In the genomic region with DNA sequence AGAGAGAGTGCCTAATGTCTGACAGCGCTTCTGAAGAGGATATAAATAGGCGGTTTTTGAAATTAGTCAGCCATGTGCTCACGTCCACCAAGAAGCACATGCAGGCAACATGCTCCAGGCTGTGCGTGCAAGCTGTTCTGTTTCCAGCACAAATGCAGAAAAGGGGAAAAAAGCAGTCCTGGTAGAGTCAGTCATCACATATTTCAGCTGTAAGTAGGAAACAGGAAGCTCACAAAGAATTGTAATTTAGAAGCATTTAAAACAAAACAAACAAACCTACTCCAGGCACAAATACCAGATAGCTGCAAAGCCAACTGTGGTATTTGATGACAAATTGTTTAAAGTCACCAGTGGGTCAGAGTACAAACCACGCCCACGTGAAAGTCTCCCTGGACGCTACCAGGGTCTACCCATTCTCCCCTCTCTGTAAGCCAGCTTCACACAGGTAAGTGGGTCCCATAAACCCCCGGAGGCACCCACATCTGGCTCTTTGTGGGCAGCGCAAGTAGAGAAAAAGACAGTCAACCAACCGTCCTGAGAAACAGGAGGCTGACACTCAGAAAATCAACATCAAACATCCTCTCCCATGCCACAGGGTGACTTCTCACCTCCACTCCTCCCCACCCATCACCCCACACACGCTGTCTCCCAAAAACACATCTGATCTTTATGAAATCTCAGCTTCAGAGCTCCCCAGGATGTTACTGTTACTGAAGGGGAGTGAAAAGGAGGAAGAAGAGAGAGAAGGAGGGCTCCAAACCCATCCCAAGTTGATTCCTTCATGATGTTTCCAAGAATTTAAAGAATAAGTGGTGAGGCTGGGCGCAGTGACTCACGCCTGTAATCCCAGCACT, we compare ENCODE assay signal across 1 cellular context.
A peak's percentile ranks its signal among the peaks of the same experiment; 100 is the strongest.
TF ChIP-seq lines count a peak whose summit lies in the region.

No MANE protein-coding gene starts in this region.

TF ChIP-seq in HepG2, 621 proteins besides CTCF, POLR2A, EP300 and RAD21 (continued from another document and continues in another):
- TF ChIP-seq, protein P1, sequence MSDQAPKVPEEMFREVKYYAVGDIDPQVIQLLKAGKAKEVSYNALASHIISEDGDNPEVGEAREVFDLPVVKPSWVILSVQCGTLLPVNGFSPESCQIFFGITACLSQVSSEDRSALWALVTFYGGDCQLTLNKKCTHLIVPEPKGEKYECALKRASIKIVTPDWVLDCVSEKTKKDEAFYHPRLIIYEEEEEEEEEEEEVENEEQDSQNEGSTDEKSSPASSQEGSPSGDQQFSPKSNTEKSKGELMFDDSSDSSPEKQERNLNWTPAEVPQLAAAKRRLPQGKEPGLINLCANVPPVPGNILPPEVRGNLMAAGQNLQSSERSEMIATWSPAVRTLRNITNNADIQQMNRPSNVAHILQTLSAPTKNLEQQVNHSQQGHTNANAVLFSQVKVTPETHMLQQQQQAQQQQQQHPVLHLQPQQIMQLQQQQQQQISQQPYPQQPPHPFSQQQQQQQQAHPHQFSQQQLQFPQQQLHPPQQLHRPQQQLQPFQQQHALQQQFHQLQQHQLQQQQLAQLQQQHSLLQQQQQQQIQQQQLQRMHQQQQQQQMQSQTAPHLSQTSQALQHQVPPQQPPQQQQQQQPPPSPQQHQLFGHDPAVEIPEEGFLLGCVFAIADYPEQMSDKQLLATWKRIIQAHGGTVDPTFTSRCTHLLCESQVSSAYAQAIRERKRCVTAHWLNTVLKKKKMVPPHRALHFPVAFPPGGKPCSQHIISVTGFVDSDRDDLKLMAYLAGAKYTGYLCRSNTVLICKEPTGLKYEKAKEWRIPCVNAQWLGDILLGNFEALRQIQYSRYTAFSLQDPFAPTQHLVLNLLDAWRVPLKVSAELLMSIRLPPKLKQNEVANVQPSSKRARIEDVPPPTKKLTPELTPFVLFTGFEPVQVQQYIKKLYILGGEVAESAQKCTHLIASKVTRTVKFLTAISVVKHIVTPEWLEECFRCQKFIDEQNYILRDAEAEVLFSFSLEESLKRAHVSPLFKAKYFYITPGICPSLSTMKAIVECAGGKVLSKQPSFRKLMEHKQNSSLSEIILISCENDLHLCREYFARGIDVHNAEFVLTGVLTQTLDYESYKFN (CRISPR knock-in tag; conservative IDR thresholded peaks at IDR 0.05), result peak; percentile 71
- TF ChIP-seq REXO4 (CRISPR knock-in tag; IDR thresholded peaks at IDR 0.05; ENCODE audit: borderline replicate concordance), result no peak
- no peak for TF ChIP-seq ZZZ3 (CRISPR knock-in tag; IDR thresholded peaks at IDR 0.05; ENCODE audit: borderline replicate concordance)
- TF ChIP-seq, protein P2, sequence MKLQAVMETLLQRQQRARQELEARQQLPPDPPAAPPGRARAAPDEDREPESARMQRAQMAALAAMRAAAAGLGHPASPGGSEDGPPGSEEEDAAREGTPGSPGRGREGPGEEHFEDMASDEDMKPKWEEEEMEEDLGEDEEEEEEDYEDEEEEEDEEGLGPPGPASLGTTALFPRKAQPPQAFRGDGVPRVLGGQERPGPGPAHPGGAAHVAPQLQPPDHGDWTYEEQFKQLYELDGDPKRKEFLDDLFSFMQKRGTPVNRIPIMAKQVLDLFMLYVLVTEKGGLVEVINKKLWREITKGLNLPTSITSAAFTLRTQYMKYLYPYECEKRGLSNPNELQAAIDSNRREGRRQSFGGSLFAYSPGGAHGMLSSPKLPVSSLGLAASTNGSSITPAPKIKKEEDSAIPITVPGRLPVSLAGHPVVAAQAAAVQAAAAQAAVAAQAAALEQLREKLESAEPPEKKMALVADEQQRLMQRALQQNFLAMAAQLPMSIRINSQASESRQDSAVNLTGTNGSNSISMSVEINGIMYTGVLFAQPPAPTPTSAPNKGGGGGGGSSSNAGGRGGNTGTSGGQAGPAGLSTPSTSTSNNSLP (IDR thresholded peaks at IDR 0.05; ENCODE audit: low read depth, low read length), result peak; percentile 22; the same call in 1 of the 2 replicates
- TF ChIP-seq SOX5 (CRISPR knock-in tag; IDR thresholded peaks at IDR 0.05; ENCODE audit: borderline replicate concordance), result peak; percentile 70; the same call in 1 of the 2 replicates
- no peak for TF ChIP-seq ZNF605 (CRISPR knock-in tag; IDR thresholded peaks at IDR 0.05)
- no peak for TF ChIP-seq XBP1 (CRISPR knock-in tag; IDR thresholded peaks at IDR 0.05)
- TF ChIP-seq SP5 (CRISPR knock-in tag; IDR thresholded peaks at IDR 0.05; ENCODE audit: borderline replicate concordance, low read depth), result peak; percentile 75
- no peak for TF ChIP-seq NKX3-1 (CRISPR knock-in tag; IDR thresholded peaks at IDR 0.05)
- TF ChIP-seq, protein P3, sequence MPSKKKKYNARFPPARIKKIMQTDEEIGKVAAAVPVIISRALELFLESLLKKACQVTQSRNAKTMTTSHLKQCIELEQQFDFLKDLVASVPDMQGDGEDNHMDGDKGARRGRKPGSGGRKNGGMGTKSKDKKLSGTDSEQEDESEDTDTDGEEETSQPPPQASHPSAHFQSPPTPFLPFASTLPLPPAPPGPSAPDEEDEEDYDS (CRISPR knock-in tag; IDR thresholded peaks at IDR 0.05), result 0 out of 2 replicates have a peak, but pooled peaks have one; percentile 11
- 0 out of 2 replicates have a peak, but pooled peaks have one; percentile 35 for TF ChIP-seq FOSL2 (CRISPR knock-in tag; IDR thresholded peaks at IDR 0.05)
- TF ChIP-seq ZNF766 (CRISPR knock-in tag; IDR thresholded peaks at IDR 0.05; ENCODE audit: borderline replicate concordance), result no peak
- TF ChIP-seq, protein P4, sequence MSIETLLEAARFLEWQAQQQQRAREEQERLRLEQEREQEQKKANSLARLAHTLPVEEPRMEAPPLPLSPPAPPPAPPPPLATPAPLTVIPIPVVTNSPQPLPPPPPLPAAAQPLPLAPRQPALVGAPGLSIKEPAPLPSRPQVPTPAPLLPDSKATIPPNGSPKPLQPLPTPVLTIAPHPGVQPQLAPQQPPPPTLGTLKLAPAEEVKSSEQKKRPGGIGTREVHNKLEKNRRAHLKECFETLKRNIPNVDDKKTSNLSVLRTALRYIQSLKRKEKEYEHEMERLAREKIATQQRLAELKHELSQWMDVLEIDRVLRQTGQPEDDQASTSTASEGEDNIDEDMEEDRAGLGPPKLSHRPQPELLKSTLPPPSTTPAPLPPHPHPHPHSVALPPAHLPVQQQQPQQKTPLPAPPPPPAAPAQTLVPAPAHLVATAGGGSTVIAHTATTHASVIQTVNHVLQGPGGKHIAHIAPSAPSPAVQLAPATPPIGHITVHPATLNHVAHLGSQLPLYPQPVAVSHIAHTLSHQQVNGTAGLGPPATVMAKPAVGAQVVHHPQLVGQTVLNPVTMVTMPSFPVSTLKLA (IDR thresholded peaks at IDR 0.05), result peak; percentile 49
- no peak for TF ChIP-seq GRHL1 (CRISPR knock-in tag; conservative IDR thresholded peaks at IDR 0.05)
- no peak for TF ChIP-seq HIVEP1 (CRISPR knock-in tag; IDR thresholded peaks at IDR 0.05)
- TF ChIP-seq, protein P5, sequence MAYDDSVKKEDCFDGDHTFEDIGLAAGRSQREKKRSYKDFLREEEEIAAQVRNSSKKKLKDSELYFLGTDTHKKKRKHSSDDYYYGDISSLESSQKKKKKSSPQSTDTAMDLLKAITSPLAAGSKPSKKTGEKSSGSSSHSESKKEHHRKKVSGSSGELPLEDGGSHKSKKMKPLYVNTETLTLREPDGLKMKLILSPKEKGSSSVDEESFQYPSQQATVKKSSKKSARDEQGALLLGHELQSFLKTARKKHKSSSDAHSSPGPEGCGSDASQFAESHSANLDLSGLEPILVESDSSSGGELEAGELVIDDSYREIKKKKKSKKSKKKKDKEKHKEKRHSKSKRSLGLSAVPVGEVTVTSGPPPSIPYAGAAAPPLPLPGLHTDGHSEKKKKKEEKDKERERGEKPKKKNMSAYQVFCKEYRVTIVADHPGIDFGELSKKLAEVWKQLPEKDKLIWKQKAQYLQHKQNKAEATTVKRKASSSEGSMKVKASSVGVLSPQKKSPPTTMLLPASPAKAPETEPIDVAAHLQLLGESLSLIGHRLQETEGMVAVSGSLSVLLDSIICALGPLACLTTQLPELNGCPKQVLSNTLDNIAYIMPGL (CRISPR knock-in tag; IDR thresholded peaks at IDR 0.05; ENCODE audit: borderline replicate concordance in 1 of 2, low read depth in 1 of 2), result no peak
- no peak for TF ChIP-seq KDM3A (CRISPR knock-in tag; IDR thresholded peaks at IDR 0.05; ENCODE audit: low read depth)
- TF ChIP-seq HIC2 (CRISPR knock-in tag; IDR thresholded peaks at IDR 0.05; ENCODE audit: low read depth), result no peak
- no peak for TF ChIP-seq ZKSCAN5 (CRISPR knock-in tag; IDR thresholded peaks at IDR 0.05)
- no peak for TF ChIP-seq SOX6 (IDR thresholded peaks at IDR 0.05)
- TF ChIP-seq SOX6 (CRISPR knock-in tag; IDR thresholded peaks at IDR 0.05), result peak; percentile 45; the same call in 1 of the 2 replicates
- 0 out of 2 replicates have a peak, but pooled peaks have one; percentile 56 for TF ChIP-seq ZNF614 (CRISPR knock-in tag; IDR thresholded peaks at IDR 0.05; ENCODE audit: borderline replicate concordance)
- 0 out of 2 replicates have a peak, but pooled peaks have one; percentile 21 for TF ChIP-seq MYC (CRISPR knock-in tag; IDR thresholded peaks at IDR 0.05; ENCODE audit: borderline replicate concordance)
- TF ChIP-seq CREB1 (IDR thresholded peaks at IDR 0.05), result no peak
- TF ChIP-seq CREB1 (CRISPR knock-in tag; IDR thresholded peaks at IDR 0.05), result peak; percentile 34; the same call in 1 of the 2 replicates
- TF ChIP-seq ZNF878 (CRISPR knock-in tag; IDR thresholded peaks at IDR 0.05), result 0 out of 2 replicates have a peak, but pooled peaks have one; percentile 7
- TF ChIP-seq ELF3 (CRISPR knock-in tag; IDR thresholded peaks at IDR 0.05), result peak; percentile 80
- TF ChIP-seq SOX13 (IDR thresholded peaks at IDR 0.05), result no peak
- peak in 1 of 2 experiments; percentile 64; a peak in 2 of 4 replicates for TF ChIP-seq SOX13 (CRISPR knock-in tag; conservative IDR thresholded peaks at IDR 0.05 in 1 of 2, IDR thresholded peaks at IDR 0.05 in 1 of 2)
- TF ChIP-seq, protein P6, sequence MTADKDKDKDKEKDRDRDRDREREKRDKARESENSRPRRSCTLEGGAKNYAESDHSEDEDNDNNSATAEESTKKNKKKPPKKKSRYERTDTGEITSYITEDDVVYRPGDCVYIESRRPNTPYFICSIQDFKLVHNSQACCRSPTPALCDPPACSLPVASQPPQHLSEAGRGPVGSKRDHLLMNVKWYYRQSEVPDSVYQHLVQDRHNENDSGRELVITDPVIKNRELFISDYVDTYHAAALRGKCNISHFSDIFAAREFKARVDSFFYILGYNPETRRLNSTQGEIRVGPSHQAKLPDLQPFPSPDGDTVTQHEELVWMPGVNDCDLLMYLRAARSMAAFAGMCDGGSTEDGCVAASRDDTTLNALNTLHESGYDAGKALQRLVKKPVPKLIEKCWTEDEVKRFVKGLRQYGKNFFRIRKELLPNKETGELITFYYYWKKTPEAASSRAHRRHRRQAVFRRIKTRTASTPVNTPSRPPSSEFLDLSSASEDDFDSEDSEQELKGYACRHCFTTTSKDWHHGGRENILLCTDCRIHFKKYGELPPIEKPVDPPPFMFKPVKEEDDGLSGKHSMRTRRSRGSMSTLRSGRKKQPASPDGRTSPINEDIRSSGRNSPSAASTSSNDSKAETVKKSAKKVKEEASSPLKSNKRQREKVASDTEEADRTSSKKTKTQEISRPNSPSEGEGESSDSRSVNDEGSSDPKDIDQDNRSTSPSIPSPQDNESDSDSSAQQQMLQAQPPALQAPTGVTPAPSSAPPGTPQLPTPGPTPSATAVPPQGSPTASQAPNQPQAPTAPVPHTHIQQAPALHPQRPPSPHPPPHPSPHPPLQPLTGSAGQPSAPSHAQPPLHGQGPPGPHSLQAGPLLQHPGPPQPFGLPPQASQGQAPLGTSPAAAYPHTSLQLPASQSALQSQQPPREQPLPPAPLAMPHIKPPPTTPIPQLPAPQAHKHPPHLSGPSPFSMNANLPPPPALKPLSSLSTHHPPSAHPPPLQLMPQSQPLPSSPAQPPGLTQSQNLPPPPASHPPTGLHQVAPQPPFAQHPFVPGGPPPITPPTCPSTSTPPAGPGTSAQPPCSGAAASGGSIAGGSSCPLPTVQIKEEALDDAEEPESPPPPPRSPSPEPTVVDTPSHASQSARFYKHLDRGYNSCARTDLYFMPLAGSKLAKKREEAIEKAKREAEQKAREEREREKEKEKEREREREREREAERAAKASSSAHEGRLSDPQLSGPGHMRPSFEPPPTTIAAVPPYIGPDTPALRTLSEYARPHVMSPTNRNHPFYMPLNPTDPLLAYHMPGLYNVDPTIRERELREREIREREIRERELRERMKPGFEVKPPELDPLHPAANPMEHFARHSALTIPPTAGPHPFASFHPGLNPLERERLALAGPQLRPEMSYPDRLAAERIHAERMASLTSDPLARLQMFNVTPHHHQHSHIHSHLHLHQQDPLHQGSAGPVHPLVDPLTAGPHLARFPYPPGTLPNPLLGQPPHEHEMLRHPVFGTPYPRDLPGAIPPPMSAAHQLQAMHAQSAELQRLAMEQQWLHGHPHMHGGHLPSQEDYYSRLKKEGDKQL (CRISPR knock-in tag; IDR thresholded peaks at IDR 0.05; ENCODE audit: low read depth), result 0 out of 2 replicates have a peak, but pooled peaks have one; percentile 33
- peak; percentile 66 for TF ChIP-seq TEAD3 (CRISPR knock-in tag; optimal IDR thresholded peaks at IDR 0.05; ENCODE audit: borderline replicate concordance)
- TF ChIP-seq, protein P7, sequence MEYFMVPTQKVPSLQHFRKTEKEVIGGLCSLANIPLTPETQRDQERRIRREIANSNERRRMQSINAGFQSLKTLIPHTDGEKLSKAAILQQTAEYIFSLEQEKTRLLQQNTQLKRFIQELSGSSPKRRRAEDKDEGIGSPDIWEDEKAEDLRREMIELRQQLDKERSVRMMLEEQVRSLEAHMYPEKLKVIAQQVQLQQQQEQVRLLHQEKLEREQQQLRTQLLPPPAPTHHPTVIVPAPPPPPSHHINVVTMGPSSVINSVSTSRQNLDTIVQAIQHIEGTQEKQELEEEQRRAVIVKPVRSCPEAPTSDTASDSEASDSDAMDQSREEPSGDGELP (IDR thresholded peaks at IDR 0.05; ENCODE audit: borderline replicate concordance, low read depth), result peak; percentile 13; the same call in 1 of the 2 replicates
